2 cellular contexts compared by ENCODE assay signal in the genomic region with DNA sequence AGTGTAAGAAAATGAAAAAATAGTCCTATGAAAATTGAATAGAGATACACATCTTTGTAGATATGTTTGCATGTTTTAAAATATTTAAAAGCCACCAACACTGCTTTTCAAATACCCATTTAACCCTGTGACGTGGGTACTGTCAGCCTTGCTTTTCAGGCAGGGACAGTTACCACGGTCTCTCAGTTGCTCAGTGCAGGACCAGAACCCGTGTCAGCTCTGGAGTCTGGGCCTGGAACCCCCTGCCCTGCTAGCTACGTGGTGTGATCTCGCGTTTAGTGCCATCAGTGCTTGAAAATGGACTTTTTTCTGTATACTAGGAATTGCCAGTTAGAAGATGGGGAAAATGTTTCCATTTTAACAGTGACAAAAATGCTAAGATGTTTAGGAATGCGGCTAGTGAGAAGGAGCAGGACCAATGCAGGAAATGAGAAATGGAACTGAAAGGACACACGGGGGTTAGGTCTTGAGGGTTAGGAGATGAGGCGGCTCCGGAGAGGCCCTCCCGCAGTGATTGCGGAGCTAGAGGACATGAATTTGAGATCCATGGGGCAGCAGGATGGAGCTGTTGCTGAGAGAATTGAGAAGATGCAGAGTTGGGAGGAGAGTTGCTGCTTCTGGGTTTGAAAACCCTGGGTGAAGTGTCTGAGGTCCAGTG.
TF ChIP-seq lines count a peak whose summit lies in the region.

No MANE protein-coding gene starts in this region.

TF ChIP-seq in GM12891, 5 proteins besides CTCF, POLR2A, EP300 and RAD21:
- TF ChIP-seq SPI1 (IDR thresholded peaks at IDR 0.05; ENCODE audit: low read depth, low read length) (0 out of 2 replicates have a peak, but pooled peaks have one; percentile 3), TAF1 (IDR thresholded peaks at IDR 0.05; ENCODE audit: low read depth, low read length) (no peak)

TF ChIP-seq in WTC11, 78 proteins besides CTCF, POLR2A, EP300 and RAD21:
- TF ChIP-seq, protein P1, sequence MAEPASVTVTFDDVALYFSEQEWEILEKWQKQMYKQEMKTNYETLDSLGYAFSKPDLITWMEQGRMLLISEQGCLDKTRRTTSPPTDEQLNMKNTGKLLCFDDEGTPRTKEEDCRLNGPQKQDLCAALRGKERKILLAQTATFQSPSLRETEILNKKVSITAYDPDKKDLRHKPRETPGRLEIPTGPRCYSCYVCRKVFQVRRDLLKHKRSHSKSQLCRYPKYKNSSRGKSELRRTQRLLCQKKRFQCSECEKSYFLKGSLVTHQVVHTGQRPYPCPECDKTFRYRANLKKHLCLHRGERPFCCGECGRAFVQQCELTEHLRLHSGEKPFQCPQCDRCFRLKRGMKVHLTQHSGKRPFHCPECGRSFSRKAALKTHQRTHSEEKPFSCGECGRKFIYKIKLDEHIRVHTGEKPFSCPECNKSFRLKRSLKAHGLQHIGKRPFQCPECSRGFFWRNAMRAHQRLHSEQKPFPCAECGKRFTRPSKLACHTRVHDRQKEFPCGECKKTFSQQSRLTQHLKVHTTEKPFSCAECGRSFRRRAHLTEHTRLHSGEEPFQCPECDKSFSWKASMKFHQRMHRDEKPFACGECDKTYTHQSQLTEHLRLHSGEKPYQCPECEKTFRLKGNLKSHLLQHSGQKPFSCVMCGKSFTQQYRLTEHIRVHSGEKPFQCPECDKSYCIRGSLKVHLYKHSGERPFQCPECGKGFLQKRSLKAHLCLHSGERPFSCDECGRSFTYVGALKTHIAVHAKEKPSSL (CRISPR knock-in tag; conservative IDR thresholded peaks at IDR 0.05) = no peak
- TF ChIP-seq JUN (CRISPR knock-in tag; IDR thresholded peaks at IDR 0.05) (no peak), ZNF317 (CRISPR knock-in tag; IDR thresholded peaks at IDR 0.05; ENCODE audit: borderline replicate concordance, low read depth) (no peak), ZNF232 (CRISPR knock-in tag; IDR thresholded peaks at IDR 0.05) (no peak), FOXP1 (CRISPR knock-in tag; IDR thresholded peaks at IDR 0.05; ENCODE audit: borderline replicate concordance) (no peak), CREM (CRISPR knock-in tag; IDR thresholded peaks at IDR 0.05) (no peak), FOXJ3 (CRISPR knock-in tag; IDR thresholded peaks at IDR 0.05; ENCODE audit: borderline replicate concordance) (no peak)
- TF ChIP-seq, protein P2, sequence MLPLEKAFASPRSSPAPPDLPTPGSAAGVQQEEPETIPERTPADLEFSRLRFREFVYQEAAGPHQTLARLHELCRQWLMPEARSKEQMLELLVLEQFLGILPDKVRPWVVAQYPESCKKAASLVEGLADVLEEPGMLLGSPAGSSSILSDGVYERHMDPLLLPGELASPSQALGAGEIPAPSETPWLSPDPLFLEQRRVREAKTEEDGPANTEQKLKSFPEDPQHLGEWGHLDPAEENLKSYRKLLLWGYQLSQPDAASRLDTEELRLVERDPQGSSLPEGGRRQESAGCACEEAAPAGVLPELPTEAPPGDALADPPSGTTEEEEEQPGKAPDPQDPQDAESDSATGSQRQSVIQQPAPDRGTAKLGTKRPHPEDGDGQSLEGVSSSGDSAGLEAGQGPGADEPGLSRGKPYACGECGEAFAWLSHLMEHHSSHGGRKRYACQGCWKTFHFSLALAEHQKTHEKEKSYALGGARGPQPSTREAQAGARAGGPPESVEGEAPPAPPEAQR (CRISPR knock-in tag; IDR thresholded peaks at IDR 0.05) = no peak
- TF ChIP-seq, protein P3, sequence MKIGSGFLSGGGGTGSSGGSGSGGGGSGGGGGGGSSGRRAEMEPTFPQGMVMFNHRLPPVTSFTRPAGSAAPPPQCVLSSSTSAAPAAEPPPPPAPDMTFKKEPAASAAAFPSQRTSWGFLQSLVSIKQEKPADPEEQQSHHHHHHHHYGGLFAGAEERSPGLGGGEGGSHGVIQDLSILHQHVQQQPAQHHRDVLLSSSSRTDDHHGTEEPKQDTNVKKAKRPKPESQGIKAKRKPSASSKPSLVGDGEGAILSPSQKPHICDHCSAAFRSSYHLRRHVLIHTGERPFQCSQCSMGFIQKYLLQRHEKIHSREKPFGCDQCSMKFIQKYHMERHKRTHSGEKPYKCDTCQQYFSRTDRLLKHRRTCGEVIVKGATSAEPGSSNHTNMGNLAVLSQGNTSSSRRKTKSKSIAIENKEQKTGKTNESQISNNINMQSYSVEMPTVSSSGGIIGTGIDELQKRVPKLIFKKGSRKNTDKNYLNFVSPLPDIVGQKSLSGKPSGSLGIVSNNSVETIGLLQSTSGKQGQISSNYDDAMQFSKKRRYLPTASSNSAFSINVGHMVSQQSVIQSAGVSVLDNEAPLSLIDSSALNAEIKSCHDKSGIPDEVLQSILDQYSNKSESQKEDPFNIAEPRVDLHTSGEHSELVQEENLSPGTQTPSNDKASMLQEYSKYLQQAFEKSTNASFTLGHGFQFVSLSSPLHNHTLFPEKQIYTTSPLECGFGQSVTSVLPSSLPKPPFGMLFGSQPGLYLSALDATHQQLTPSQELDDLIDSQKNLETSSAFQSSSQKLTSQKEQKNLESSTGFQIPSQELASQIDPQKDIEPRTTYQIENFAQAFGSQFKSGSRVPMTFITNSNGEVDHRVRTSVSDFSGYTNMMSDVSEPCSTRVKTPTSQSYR (CRISPR knock-in tag; IDR thresholded peaks at IDR 0.05) = no peak
TF ChIP-seq in WTC11: peak in this region for 0.
